In the genomic region with DNA sequence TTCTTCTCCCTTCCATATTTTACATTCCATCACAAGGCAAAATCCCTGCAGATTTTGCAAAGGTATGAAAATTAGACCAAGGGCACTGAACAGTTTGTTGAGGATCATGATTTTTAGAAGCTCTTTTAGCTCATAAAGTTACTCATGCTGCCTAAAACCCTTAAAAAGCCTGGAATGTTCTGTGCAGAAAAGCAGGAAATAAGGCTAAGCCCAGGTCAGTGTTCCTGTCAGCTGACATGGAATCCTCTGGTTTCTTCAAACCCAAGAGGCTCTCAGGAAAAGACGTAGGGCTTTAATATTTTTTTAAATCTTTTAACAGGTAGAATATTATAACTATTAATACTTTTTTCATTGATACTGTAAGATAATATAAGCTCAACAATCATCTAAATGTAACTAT, we compare ENCODE assay signal across 15 cellular contexts.
"Had no signal": no experiment of that assay in that cellular context is flagged by ENCODE, and none has a peak within 500 bp of the region (broad histone marks: within the 10 kb centered on the region; RNA-seq: fewer than 3 reads in every experiment).

No MANE protein-coding gene starts in this region.

- H3K4me3 Mint-ChIP-seq: activated T-cell treated with anti-CD3 and anti-CD28 coated beads, Interleukin-2, amount 50 U/mL, for 24 hours; natural killer cell; T-helper 2 cell treated with Interferon-gamma antibody and Interleukin-4, amounts not matched to agents 5 μg/mL and 100 μg/mL, for 36 hours had no signal

- H3K27me3 ChIP-seq: gastroesophageal sphincter, right lobe of liver, upper lobe of right lung had no signal

- H3K36me3 Mint-ChIP-seq: natural killer cell had no signal

- H3K9me3 ChIP-seq: gastroesophageal sphincter, right lobe of liver, upper lobe of right lung had no signal

- DNase-seq: activated effector memory CD4-positive, alpha-beta T cell treated with Interleukin-2 at 50 U/mL for 16 hours; activated T-cell treated with anti-CD3 and anti-CD28 coated beads, Interleukin-2, amount 50 U/mL, for 24 hours; aorta; hippocampal formation; mammary epithelial cell; natural killer cell; right lobe of liver; stimulated activated CD4-positive, alpha-beta T cell treated with anti-CD3 and anti-CD28 coated beads, Interleukin-12 subunit alpha, Interleukin-12 subunit beta, amount 100 ng/mL, for 4 hours; stimulated activated naive CD4-positive, alpha-beta T cell; SW 1271; upper lobe of right lung had no signal

- H3K4me3 ChIP-seq: gastroesophageal sphincter, right lobe of liver, upper lobe of right lung had no signal

- H3K9me3 Mint-ChIP-seq: activated T-cell treated with anti-CD3 and anti-CD28 coated beads, Interleukin-2, amount 50 U/mL, for 24 hours; natural killer cell had no signal

- H3K27me3 Mint-ChIP-seq: activated naive CD8-positive, alpha-beta T cell; activated T-cell treated with anti-CD3 and anti-CD28 coated beads, Interleukin-2, amount 50 U/mL, for 24 hours had no signal

- H3K27ac Mint-ChIP-seq: activated naive CD8-positive, alpha-beta T cell; activated T-cell treated with anti-CD3 and anti-CD28 coated beads, Interleukin-2, amount 50 U/mL, for 24 hours; natural killer cell; T-helper 2 cell treated with Interferon-gamma antibody and Interleukin-4, amounts not matched to agents 5 μg/mL and 100 μg/mL, for 36 hours had no signal

- ATAC-seq: activated CD4-positive, CD25-positive, alpha-beta regulatory T cell treated with anti-CD3 and anti-CD28 coated beads, Interleukin-2, amount 50 U/mL, for 24 hours; gastroesophageal sphincter; natural killer cell; upper lobe of right lung had no signal

- H3K27ac ChIP-seq: right lobe of liver, upper lobe of right lung had no signal

- H3K36me3 ChIP-seq: right lobe of liver had no signal
